Comparison of ENCODE assay signal across 9 cellular contexts in genomic region chr10:62268027-62268398, GRCh38. TPM values are rescaled to one million over a fixed set of nuclear protein-coding genes. Genes with fewer than 3 reads are reported as not detected.
DNase-seq lines count a peak whose midpoint lies in the region; ATAC-seq and TF ChIP-seq lines count a peak whose summit lies in the region.
"Had no signal": no experiment of that assay in that cellular context is flagged by ENCODE, and none has a peak within 500 bp of the region (broad histone marks: within the 10 kb centered on the region; RNA-seq: fewer than 3 reads in every experiment).

No MANE protein-coding gene starts in this region.

- H3K23ac ChIP-seq in trophoblast cell (ENCODE audit: low read length): no peak overlapping the region

- no peaks in the 10 kb centered on the region for H3K9me2 ChIP-seq in OCI-LY7 (ENCODE audit: insufficient read depth, low read length)

- no peak overlapping the region for H2BK120ac ChIP-seq in trophoblast cell (ENCODE audit: insufficient read depth, low read length, poor library complexity)

- peak; percentile 8 for DNase-seq in activated CD4-positive, alpha-beta T cell treated with anti-CD3 and anti-CD28 coated beads, Interleukin-2, amount 10 ng/mL, durations not matched to agents 7 days and 5 days
- no peak for DNase-seq in activated CD4-positive, alpha-beta T cell treated with anti-CD3 and anti-CD28 coated beads, Interleukin-2, amount 50 U/mL, for 4 hours
- DNase-seq in OCI-LY7 (ENCODE audit: low spot score) (peak; percentile 40), trophoblast cell (no peak), substantia nigra (lab: John Stamatoyannopoulos, UW) (no peak)

- no peaks in the 10 kb centered on the region for H3K9me3 ChIP-seq in OCI-LY7 (ENCODE audit: low read length)
- no peaks in the 10 kb centered on the region for H3K9me3 ChIP-seq in esophagus (ENCODE audit: control insufficient read depth in 2 of 2, insufficient read depth in 1 of 2, low read depth in 1 of 2, low read length in 1 of 2)
- no peaks in the 10 kb centered on the region for H3K9me3 ChIP-seq in trophoblast cell (ENCODE audit: insufficient read depth, low read depth, low read length)
- H3K9me3 ChIP-seq: adrenal gland had no signal

- H3K18ac ChIP-seq in trophoblast cell (ENCODE audit: low read length): peak overlapping the region; percentile 29

- H4K91ac ChIP-seq in trophoblast cell (ENCODE audit: low read depth, low read length): no peak overlapping the region

- CTCF ChIA-PET in activated CD4-positive, alpha-beta T cell treated with anti-CD3 and anti-CD28 coated beads, Interleukin-2, amount 10 ng/mL, durations not matched to agents 7 days and 5 days (lab: Charles Lee): interaction anchor here (0.6 to 1.2 kb wide), 2 partner anchors 23 to 86 kb away, joined by 3 read pairs; no protein-coding TSS in a partner anchor
- CTCF ChIA-PET in OCI-LY7 (lab: Charles Lee; ENCODE audit: unreplicated experiment): no interaction called here

- peak overlapping the region; percentile 66 for H3K9ac ChIP-seq in trophoblast cell (ENCODE audit: low read length)

- no peak overlapping the region for H2BK12ac ChIP-seq in trophoblast cell (ENCODE audit: low read length)

- no TSS peak for BruUV-seq in OCI-LY7 (replicated peaks; lab: Mats Ljungman, UMichigan)

- H3K4me3 Mint-ChIP-seq in activated CD4-positive, alpha-beta T cell treated with anti-CD3 and anti-CD28 coated beads, Interleukin-2, amount 10 ng/mL, durations not matched to agents 7 days and 5 days: peak overlapping the region; percentile 79

- peak overlapping the region; percentile 73 for H3K27ac Mint-ChIP-seq in activated CD4-positive, alpha-beta T cell treated with anti-CD3 and anti-CD28 coated beads, Interleukin-2, amount 10 ng/mL, durations not matched to agents 7 days and 5 days

- H3K36me3 Mint-ChIP-seq in activated CD4-positive, alpha-beta T cell treated with anti-CD3 and anti-CD28 coated beads, Interleukin-2, amount 10 ng/mL, durations not matched to agents 7 days and 5 days (ENCODE audit: low read depth): no peaks in the 10 kb centered on the region

- H2AK5ac ChIP-seq in trophoblast cell (ENCODE audit: low read length): no peak overlapping the region

- POLR2A ChIA-PET in activated CD4-positive, alpha-beta T cell treated with anti-CD3 and anti-CD28 coated beads, Interleukin-2, amount 10 ng/mL, durations not matched to agents 7 days and 5 days (lab: Charles Lee): no interaction called here
- POLR2A ChIA-PET in OCI-LY7 (lab: Charles Lee): interaction anchor here (0.9 to 1.2 kb wide), 2 partner anchors 157 to 420 kb away, joined by 3 read pairs; no protein-coding TSS in a partner anchor

- H3K27me3 Mint-ChIP-seq in activated CD4-positive, alpha-beta T cell treated with anti-CD3 and anti-CD28 coated beads, Interleukin-2, amount 10 ng/mL, durations not matched to agents 7 days and 5 days: peaks cover 37% of the 10 kb centered on the region

- peaks cover 19% of the 10 kb centered on the region for H4K20me1 ChIP-seq in OCI-LY7 (ENCODE audit: insufficient read depth, low read length)

- peaks cover 25% of the 10 kb centered on the region for H3K4me1 Mint-ChIP-seq in activated CD4-positive, alpha-beta T cell treated with anti-CD3 and anti-CD28 coated beads, Interleukin-2, amount 10 ng/mL, durations not matched to agents 7 days and 5 days

- H3K27ac ChIP-seq in OCI-LY7 (ENCODE audit: low read depth, low read length, poor library complexity, severe bottlenecking): peak overlapping the region; percentile 26
- H3K27ac ChIP-seq in esophagus (ENCODE audit: low read depth in 2 of 2, low read length in 1 of 2): peak overlapping the region; percentile 60 to 80
- H3K27ac ChIP-seq in trophoblast cell (ENCODE audit: low read depth, low read length): peak overlapping the region; percentile 62
- H3K27ac ChIP-seq in substantia nigra (ENCODE audit: low read depth, low read length, poor library complexity, severe bottlenecking): no peak overlapping the region
- H3K27ac ChIP-seq: adrenal gland had no signal

- H3K79me1 ChIP-seq in trophoblast cell (ENCODE audit: low read length): peaks cover 6% of the 10 kb centered on the region

- peaks cover 39% of the 10 kb centered on the region for H3K4me1 ChIP-seq in OCI-LY7 (ENCODE audit: insufficient read depth, low read length, poor library complexity, severe bottlenecking)
- no peaks in the 10 kb centered on the region for H3K4me1 ChIP-seq in esophagus (ENCODE audit: control insufficient read depth in 2 of 2, insufficient read depth in 2 of 2, low read length in 1 of 2)
- peaks cover 0 to 1% of the 10 kb centered on the region in 2 experiments for H3K4me1 ChIP-seq in trophoblast cell (ENCODE audit: control insufficient read depth in 1 of 2, insufficient read depth in 2 of 2, low read length in 2 of 2)

- H3K27me3 ChIP-seq in esophagus (ENCODE audit: control insufficient read depth in 1 of 2, insufficient read depth in 2 of 2, low read length in 2 of 2) (no peaks in the 10 kb centered on the region), trophoblast cell (ENCODE audit: insufficient read depth, low read length) (no peaks in the 10 kb centered on the region)

- H3K36me3 ChIP-seq in OCI-LY7 (ENCODE audit: insufficient read depth, low read length) (peaks cover 3% of the 10 kb centered on the region; the same call in 1 of the 2 replicates), esophagus (ENCODE audit: control insufficient read depth in 2 of 2, insufficient read depth in 2 of 2, low read length in 1 of 2) (no peaks in the 10 kb centered on the region), trophoblast cell (ENCODE audit: control insufficient read depth in 1 of 2, insufficient read depth in 2 of 2, low read length in 2 of 2) (no peaks in the 10 kb centered on the region)
- H3K36me3 ChIP-seq: adrenal gland had no signal

- peak overlapping the region; percentile 85 for H4K12ac ChIP-seq in trophoblast cell (ENCODE audit: low read depth, low read length)

- H3K9me3 Mint-ChIP-seq in activated CD4-positive, alpha-beta T cell treated with anti-CD3 and anti-CD28 coated beads, Interleukin-2, amount 10 ng/mL, durations not matched to agents 7 days and 5 days: no peaks in the 10 kb centered on the region

- intact Hi-C loops in OCI-LY7 (cut with micrococcal nuclease; ENCODE audit: unreplicated experiment): no loop called here

- peak overlapping the region; percentile 29 for H4K8ac ChIP-seq in trophoblast cell (ENCODE audit: low read depth, low read length)

- ATAC-seq in GM18873 (IDR thresholded peaks at IDR 0.05; ENCODE audit: low FRiP score, unreplicated experiment) (no peak), GM21360 (IDR thresholded peaks at IDR 0.05; ENCODE audit: unreplicated experiment) (no peak)

- H2BK5ac ChIP-seq in trophoblast cell (ENCODE audit: low read depth, low read length, poor library complexity): peak overlapping the region; percentile 71

- peak overlapping the region; percentile 7 for H3K14ac ChIP-seq in trophoblast cell (ENCODE audit: low read length)

- H3K4me3 ChIP-seq in OCI-LY7 (ENCODE audit: low read depth, low read length, poor library complexity, severe bottlenecking): peak overlapping the region; percentile 94
- H3K4me3 ChIP-seq in esophagus (ENCODE audit: low read depth in 1 of 2, low read length in 2 of 2): peak overlapping the region; percentile 67 to 72
- peak overlapping the region; percentile 92 for H3K4me3 ChIP-seq in trophoblast cell (ENCODE audit: low read depth, low read length)

- H3K4ac ChIP-seq in trophoblast cell (ENCODE audit: low read depth, low read length): no peak overlapping the region

- peak overlapping the region; percentile 77 for H2AFZ ChIP-seq in OCI-LY7 (ENCODE audit: low read length)
- H2AFZ ChIP-seq in trophoblast cell (ENCODE audit: insufficient read depth, low read length, poor library complexity): peak overlapping the region; percentile 99

- H3K4me2 ChIP-seq in OCI-LY7 (ENCODE audit: low read length) (peak overlapping the region; percentile 97), trophoblast cell (ENCODE audit: low read length) (peak overlapping the region; percentile 95)

- WGBS in esophagus, 2 donors: 2 to 4% methylated on average over 19 of the region's 19 CpGs
- WGBS in trophoblast cell (ENCODE audit: extremely low coverage, insufficient coverage, insufficient read length): no CpG with 5 or more reads among the region's 19 CpGs

- peaks cover 47% of the 10 kb centered on the region for H3K79me2 ChIP-seq in OCI-LY7 (ENCODE audit: insufficient read depth, low read depth, low read length)
- no peaks in the 10 kb centered on the region for H3K79me2 ChIP-seq in trophoblast cell (ENCODE audit: control insufficient read depth, insufficient read depth, low read length, poor library complexity)

- TF ChIP-seq CTCF in OCI-LY7 (conservative IDR thresholded peaks at IDR 0.05; ENCODE audit: low read length): no peak

RNA-seq across cellular contexts. Expression of gene RTKN2, which starts 0.6 kb away (rescaled TPM):
- total RNA-seq in activated CD4-positive, alpha-beta T cell treated with anti-CD3 and anti-CD28 coated beads, Interleukin-2, amount 10 ng/mL, durations not matched to agents 7 days and 5 days: 1 to 10 TPM; 8.5 to 8.8 TPM
- total RNA-seq in OCI-LY7 (2014; rRNA removed; shearing (Covaris generic)): 19.8 and 20.4 TPM in 2 replicates
- 12.3 and 15.4 TPM in 2 replicates for total RNA-seq in OCI-LY7 (2022)
- polyA plus RNA-seq in esophagus: 1 to 10 TPM; 7.3 to 7.8 TPM
- polyA plus RNA-seq in trophoblast cell (2013): 6.1 and 6.4 TPM in 2 replicates

Comparison
In these comparisons a context has a peak if more than half of its experiments do, and no peak if none do; other contexts are left out.
1. DNase-seq: peak in activated CD4-positive, alpha-beta T cell treated with anti-CD3 and anti-CD28 coated beads, Interleukin-2, amount 10 ng/mL, durations not matched to agents 7 days and 5 days (single experiment) and OCI-LY7 (single experiment); none in activated CD4-positive, alpha-beta T cell treated with anti-CD3 and anti-CD28 coated beads, Interleukin-2, amount 50 U/mL, for 4 hours (0 of 2), trophoblast cell (0 of 2) and substantia nigra (0 of 49).
2. Peak in every context shown above with its lines, with median percentiles within 50 percentile points of each other: H3K4me3 ChIP-seq.